Comparison of ENCODE assay signal across 1 cellular context in the genomic region with DNA sequence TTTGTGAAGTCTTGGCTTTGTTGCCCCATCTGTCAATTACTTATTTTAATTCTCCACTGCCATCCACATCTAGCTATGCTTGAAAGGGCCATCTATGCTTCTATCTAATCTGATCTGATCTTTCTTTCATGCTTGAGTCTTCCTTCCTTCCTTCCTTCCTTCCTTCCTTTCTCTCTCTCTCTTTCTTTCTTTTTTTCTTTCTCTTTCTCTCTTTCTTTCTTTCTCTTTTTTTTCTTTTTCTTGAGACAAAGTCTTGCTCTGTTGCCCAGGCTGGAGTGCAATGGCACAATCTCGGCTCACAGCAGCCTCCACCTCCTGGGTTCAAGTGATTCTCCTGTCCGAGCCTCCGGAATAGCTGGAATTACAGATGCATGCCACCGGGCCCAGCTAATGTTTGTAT.
TF ChIP-seq lines count a peak whose summit lies in the region.

No MANE protein-coding gene starts in this region.

TF ChIP-seq in K562, 482 proteins besides CTCF, POLR2A, EP300 and RAD21:
- TF ChIP-seq, protein P1, sequence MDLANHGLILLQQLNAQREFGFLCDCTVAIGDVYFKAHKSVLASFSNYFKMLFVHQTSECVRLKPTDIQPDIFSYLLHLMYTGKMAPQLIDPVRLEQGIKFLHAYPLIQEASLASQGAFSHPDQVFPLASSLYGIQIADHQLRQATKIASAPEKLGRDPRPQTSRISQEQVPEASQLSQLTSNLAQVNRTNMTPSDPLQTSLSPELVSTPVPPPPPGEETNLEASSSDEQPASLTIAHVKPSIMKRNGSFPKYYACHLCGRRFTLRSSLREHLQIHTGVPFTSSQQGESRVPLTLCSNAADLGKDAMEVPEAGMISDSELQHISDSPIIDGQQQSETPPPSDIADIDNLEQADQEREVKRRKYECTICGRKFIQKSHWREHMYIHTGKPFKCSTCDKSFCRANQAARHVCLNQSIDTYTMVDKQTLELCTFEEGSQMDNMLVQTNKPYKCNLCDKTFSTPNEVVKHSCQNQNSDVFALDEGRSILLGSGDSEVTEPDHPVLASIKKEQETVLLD (IDR thresholded peaks at IDR 0.05) = 0 out of 2 replicates have a peak, but pooled peaks have one; percentile 39
- TF ChIP-seq BRD9 (IDR thresholded peaks at IDR 0.05; ENCODE audit: low read depth, partially characterized antibody) (no peak), OTX1 (CRISPR knock-in tag; IDR thresholded peaks at IDR 0.05) (no peak), RNF219 (CRISPR knock-in tag; IDR thresholded peaks at IDR 0.05) (no peak), KLF6 (CRISPR knock-in tag; IDR thresholded peaks at IDR 0.05; ENCODE audit: borderline replicate concordance) (no peak), LCOR (CRISPR knock-in tag; IDR thresholded peaks at IDR 0.05) (no peak), CHD7 (IDR thresholded peaks at IDR 0.05; ENCODE audit: low read depth, low read length) (no peak), NRF1 (conservative IDR thresholded peaks at IDR 0.05 in 1 of 2, IDR thresholded peaks at IDR 0.05 in 1 of 2) (no peak), ZNF445 (CRISPR knock-in tag; IDR thresholded peaks at IDR 0.05; ENCODE audit: low read depth) (no peak), WHSC1 (IDR thresholded peaks at IDR 0.05; ENCODE audit: low read length) (no peak), L3MBTL2 (IDR thresholded peaks at IDR 0.05) (no peak), XRCC4 (IDR thresholded peaks at IDR 0.05; ENCODE audit: extremely low read depth, insufficient read depth, insufficient read length) (no peak), HDAC1 (IDR thresholded peaks at IDR 0.05) (0 out of 4 replicates have a peak, but pooled peaks of 1 of the 2 experiments have one; percentile 11), ARID1B (IDR thresholded peaks at IDR 0.05) (no peak), ILF3 (IDR thresholded peaks at IDR 0.05; ENCODE audit: borderline replicate concordance) (no peak)
- TF ChIP-seq, protein P2, sequence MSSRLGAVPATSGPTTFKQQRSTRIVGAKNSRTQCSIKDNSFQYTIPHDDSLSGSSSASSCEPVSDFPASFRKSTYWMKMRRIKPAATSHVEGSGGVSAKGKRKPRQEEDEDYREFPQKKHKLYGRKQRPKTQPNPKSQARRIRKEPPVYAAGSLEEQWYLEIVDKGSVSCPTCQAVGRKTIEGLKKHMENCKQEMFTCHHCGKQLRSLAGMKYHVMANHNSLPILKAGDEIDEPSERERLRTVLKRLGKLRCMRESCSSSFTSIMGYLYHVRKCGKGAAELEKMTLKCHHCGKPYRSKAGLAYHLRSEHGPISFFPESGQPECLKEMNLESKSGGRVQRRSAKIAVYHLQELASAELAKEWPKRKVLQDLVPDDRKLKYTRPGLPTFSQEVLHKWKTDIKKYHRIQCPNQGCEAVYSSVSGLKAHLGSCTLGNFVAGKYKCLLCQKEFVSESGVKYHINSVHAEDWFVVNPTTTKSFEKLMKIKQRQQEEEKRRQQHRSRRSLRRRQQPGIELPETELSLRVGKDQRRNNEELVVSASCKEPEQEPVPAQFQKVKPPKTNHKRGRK (tag; IDR thresholded peaks at IDR 0.05) = peak; percentile 25; the same call in 1 of the 2 replicates
- TF ChIP-seq, protein P3, sequence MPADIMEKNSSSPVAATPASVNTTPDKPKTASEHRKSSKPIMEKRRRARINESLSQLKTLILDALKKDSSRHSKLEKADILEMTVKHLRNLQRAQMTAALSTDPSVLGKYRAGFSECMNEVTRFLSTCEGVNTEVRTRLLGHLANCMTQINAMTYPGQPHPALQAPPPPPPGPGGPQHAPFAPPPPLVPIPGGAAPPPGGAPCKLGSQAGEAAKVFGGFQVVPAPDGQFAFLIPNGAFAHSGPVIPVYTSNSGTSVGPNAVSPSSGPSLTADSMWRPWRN (IDR thresholded peaks at IDR 0.05; ENCODE audit: low read depth) = no peak
- TF ChIP-seq, protein P4, sequence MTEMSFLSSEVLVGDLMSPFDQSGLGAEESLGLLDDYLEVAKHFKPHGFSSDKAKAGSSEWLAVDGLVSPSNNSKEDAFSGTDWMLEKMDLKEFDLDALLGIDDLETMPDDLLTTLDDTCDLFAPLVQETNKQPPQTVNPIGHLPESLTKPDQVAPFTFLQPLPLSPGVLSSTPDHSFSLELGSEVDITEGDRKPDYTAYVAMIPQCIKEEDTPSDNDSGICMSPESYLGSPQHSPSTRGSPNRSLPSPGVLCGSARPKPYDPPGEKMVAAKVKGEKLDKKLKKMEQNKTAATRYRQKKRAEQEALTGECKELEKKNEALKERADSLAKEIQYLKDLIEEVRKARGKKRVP (CRISPR knock-in tag; IDR thresholded peaks at IDR 0.05) = no peak
TF ChIP-seq in K562: peak in this region for 3.
